25 cellular contexts compared by ENCODE assay signal in the genomic region with DNA sequence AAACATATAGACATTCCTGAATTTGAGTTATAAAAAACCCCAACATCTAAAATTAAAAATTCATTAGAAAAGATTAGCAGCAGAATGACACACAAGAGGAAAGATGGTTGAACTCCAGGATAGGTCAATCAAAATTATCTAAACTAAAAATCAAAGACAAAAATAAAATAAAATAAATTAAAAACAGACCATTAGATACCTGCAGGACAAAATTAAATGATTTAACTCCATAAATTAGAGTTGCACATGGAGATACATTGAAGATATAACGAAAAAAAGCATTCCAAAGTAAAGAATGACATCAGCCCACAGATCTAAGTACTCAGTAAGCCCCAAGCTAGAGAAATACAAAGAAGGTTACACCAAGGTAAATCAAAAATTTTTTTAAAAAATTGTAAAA.
"Had no signal": no experiment of that assay in that cellular context is flagged by ENCODE, and none has a peak within 500 bp of the region (broad histone marks: within the 10 kb centered on the region; RNA-seq: fewer than 3 reads in every experiment).

No MANE protein-coding gene starts in this region.

- H3K4me3 ChIP-seq: colonic mucosa, coronary artery, dorsolateral prefrontal cortex, esophagus muscularis mucosa, esophagus squamous epithelium, gastrocnemius medialis, gastroesophageal sphincter, heart left ventricle, heart right ventricle, hepatocyte had no signal

- H3K4me2 ChIP-seq: hepatocyte had no signal

- H3K36me3 ChIP-seq: colonic mucosa, esophagus muscularis mucosa, esophagus squamous epithelium, gastrocnemius medialis, gastroesophageal sphincter, heart left ventricle, heart right ventricle had no signal

- ATAC-seq: effector memory CD8-positive, alpha-beta T cell; esophagus mucosa; foreskin keratinocyte; gastrocnemius medialis; gastroesophageal sphincter; heart left ventricle; heart right ventricle had no signal

- H3K4me1 ChIP-seq: colonic mucosa, esophagus muscularis mucosa, esophagus squamous epithelium, foreskin keratinocyte, gastrocnemius medialis, gastroesophageal sphincter, heart left ventricle, heart right ventricle had no signal

- H3K9me3 ChIP-seq: colonic mucosa, esophagus muscularis mucosa, esophagus squamous epithelium, gastrocnemius medialis, gastroesophageal sphincter, heart left ventricle, heart right ventricle had no signal

- DNase-seq: colonic mucosa; cortex of kidney; dermis blood vessel endothelial cell; dorsolateral prefrontal cortex; effector CD4-positive, alpha-beta T cell; effector CD8-positive, alpha-beta T cell; effector memory CD4-positive, alpha-beta T cell; effector memory CD8-positive, alpha-beta T cell; endodermal cell; erythroblast; esophagus squamous epithelium; foreskin fibroblast; foreskin keratinocyte; foreskin melanocyte; gastrocnemius medialis; glutamatergic neuron; head of caudate nucleus; heart left ventricle; heart right ventricle had no signal

- H3K27ac ChIP-seq: colonic mucosa, coronary artery, dorsolateral prefrontal cortex, epithelial cell of prostate, esophagus muscularis mucosa, esophagus squamous epithelium, foreskin keratinocyte, gastrocnemius medialis, gastroesophageal sphincter, heart left ventricle, heart right ventricle, hepatocyte had no signal

- H2AFZ ChIP-seq: hepatocyte had no signal

- H3K27me3 ChIP-seq: colonic mucosa, esophagus muscularis mucosa, esophagus squamous epithelium, foreskin keratinocyte, gastrocnemius medialis, gastroesophageal sphincter had no signal

- H3K79me2 ChIP-seq: hepatocyte had no signal
